Comparison of ENCODE assay signal across 1 cellular context in the genomic region with DNA sequence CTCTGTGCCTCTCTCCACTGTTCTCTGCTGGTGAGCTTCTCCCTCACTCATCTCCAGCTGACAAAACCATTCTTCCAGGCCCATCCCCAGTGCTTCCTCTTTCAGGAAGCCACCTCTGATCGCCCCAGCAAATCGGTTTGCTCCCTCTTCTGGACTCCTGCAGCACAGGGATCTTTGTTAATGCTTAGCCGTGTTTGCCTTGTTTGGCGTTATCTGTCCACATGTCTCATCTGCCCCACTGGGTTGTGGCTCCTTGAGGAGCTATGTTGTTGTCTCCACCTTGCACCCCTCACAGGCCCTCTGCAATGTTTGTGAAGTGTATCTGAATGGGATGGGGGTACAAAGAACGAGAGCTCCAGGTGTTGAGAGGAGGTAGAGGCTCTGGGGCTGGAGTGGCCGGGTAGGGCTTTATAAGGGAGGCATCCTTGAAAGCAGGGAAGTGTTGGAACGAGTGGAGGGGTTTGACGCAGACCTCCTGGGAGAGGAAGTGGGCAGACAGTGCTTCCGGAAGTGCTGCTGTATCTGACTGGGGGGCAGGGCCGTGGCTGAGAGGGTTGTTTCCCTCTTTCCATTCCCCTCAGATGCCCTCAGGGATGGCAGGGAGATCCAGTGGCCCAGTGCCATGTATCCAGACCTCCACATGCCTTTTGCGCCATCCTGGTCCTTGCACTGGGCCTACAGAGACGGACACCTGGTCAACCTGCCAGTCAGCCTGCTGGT.
TF ChIP-seq lines count a peak whose summit lies in the region.

No MANE protein-coding gene starts in this region.

TF ChIP-seq in GM12878, 131 proteins besides CTCF, POLR2A, EP300 and RAD21:
- TF ChIP-seq MEF2A (IDR thresholded peaks at IDR 0.05; ENCODE audit: insufficient read depth, low read depth, low read length) (no peak), SRF (IDR thresholded peaks at IDR 0.05; ENCODE audit: low read depth in 2 of 2, low read length in 2 of 2) (peak in 1 of 2 experiments; percentile 38; a peak in 1 of 4 replicates), YY1 (IDR thresholded peaks at IDR 0.05; ENCODE audit: low read depth, low read length) (no peak), RUNX3 (IDR thresholded peaks at IDR 0.05; ENCODE audit: low read length) (peak; percentile 48), CHD2 (IDR thresholded peaks at IDR 0.05; ENCODE audit: borderline replicate concordance, low read depth, low read length) (0 out of 2 replicates have a peak, but pooled peaks have one; percentile 40), SPI1 (IDR thresholded peaks at IDR 0.05; ENCODE audit: borderline replicate concordance, insufficient read depth, low read depth, low read length) (peak; percentile 85), EED (IDR thresholded peaks at IDR 0.05; ENCODE audit: low read depth) (no peak), BCL11A (IDR thresholded peaks at IDR 0.05; ENCODE audit: low read depth, low read length) (no peak), CHD4 (IDR thresholded peaks at IDR 0.05) (no peak), GABPA (IDR thresholded peaks at IDR 0.05; ENCODE audit: low read depth) (peak; percentile 75), RELA (IDR thresholded peaks at IDR 0.05; ENCODE audit: borderline replicate concordance, partially characterized antibody) (no peak), ETV6 (conservative IDR thresholded peaks at IDR 0.05 in 1 of 2, IDR thresholded peaks at IDR 0.05 in 1 of 2; ENCODE audit: borderline replicate concordance in 1 of 2, low read depth in 1 of 2) (peak in 1 of 2 experiments; percentile 72; a peak in 2 of 4 replicates), IKZF1 (conservative IDR thresholded peaks at IDR 0.05) (peak; percentile 36; the same call in 1 of the 2 replicates)
- TF ChIP-seq, protein P1, sequence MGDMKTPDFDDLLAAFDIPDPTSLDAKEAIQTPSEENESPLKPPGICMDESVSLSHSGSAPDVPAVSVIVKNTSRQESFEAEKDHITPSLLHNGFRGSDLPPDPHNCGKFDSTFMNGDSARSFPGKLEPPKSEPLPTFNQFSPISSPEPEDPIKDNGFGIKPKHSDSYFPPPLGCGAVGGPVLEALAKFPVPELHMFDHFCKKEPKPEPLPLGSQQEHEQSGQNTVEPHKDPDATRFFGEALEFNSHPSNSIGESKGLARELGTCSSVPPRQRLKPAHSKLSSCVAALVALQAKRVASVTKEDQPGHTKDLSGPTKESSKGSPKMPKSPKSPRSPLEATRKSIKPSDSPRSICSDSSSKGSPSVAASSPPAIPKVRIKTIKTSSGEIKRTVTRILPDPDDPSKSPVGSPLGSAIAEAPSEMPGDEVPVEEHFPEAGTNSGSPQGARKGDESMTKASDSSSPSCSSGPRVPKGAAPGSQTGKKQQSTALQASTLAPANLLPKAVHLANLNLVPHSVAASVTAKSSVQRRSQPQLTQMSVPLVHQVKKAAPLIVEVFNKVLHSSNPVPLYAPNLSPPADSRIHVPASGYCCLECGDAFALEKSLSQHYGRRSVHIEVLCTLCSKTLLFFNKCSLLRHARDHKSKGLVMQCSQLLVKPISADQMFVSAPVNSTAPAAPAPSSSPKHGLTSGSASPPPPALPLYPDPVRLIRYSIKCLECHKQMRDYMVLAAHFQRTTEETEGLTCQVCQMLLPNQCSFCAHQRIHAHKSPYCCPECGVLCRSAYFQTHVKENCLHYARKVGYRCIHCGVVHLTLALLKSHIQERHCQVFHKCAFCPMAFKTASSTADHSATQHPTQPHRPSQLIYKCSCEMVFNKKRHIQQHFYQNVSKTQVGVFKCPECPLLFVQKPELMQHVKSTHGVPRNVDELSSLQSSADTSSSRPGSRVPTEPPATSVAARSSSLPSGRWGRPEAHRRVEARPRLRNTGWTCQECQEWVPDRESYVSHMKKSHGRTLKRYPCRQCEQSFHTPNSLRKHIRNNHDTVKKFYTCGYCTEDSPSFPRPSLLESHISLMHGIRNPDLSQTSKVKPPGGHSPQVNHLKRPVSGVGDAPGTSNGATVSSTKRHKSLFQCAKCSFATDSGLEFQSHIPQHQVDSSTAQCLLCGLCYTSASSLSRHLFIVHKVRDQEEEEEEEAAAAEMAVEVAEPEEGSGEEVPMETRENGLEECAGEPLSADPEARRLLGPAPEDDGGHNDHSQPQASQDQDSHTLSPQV (IDR thresholded peaks at IDR 0.05), result no peak
- TF ChIP-seq, protein P2, sequence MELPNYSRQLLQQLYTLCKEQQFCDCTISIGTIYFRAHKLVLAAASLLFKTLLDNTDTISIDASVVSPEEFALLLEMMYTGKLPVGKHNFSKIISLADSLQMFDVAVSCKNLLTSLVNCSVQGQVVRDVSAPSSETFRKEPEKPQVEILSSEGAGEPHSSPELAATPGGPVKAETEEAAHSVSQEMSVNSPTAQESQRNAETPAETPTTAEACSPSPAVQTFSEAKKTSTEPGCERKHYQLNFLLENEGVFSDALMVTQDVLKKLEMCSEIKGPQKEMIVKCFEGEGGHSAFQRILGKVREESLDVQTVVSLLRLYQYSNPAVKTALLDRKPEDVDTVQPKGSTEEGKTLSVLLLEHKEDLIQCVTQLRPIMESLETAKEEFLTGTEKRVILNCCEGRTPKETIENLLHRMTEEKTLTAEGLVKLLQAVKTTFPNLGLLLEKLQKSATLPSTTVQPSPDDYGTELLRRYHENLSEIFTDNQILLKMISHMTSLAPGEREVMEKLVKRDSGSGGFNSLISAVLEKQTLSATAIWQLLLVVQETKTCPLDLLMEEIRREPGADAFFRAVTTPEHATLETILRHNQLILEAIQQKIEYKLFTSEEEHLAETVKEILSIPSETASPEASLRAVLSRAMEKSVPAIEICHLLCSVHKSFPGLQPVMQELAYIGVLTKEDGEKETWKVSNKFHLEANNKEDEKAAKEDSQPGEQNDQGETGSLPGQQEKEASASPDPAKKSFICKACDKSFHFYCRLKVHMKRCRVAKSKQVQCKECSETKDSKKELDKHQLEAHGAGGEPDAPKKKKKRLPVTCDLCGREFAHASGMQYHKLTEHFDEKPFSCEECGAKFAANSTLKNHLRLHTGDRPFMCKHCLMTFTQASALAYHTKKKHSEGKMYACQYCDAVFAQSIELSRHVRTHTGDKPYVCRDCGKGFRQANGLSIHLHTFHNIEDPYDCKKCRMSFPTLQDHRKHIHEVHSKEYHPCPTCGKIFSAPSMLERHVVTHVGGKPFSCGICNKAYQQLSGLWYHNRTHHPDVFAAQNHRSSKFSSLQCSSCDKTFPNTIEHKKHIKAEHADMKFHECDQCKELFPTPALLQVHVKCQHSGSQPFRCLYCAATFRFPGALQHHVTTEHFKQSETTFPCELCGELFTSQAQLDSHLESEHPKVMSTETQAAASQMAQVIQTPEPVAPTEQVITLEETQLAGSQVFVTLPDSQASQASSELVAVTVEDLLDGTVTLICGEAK (IDR thresholded peaks at IDR 0.05; ENCODE audit: borderline replicate concordance), result peak; percentile 42; the same call in 1 of the 2 replicates
